1 cellular context compared by ENCODE assay signal in the genomic region with DNA sequence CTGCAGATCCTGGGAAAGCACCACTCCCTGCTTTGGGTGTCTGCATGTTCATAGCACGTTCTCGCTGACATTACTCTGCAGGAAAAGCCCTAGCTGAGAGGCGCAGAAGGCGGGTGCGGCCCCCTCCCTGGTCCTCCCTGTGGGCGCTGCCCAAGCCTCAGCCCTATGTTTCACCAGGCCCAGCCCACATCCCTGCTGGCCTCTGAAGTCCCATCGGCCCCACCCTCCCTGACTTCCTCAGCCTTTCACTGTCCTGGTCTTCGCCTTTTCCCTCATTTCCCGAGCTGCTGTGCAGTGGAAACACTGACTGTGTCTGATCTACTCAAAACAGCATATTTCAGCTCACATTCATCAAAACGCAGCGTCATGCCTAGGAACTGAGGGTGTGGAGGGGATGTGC.
TF ChIP-seq lines count a peak whose summit lies in the region.

No MANE protein-coding gene starts in this region.

TF ChIP-seq in WTC11, 78 proteins besides CTCF, POLR2A, EP300 and RAD21 (continued from another document):
- TF ChIP-seq, protein P1, sequence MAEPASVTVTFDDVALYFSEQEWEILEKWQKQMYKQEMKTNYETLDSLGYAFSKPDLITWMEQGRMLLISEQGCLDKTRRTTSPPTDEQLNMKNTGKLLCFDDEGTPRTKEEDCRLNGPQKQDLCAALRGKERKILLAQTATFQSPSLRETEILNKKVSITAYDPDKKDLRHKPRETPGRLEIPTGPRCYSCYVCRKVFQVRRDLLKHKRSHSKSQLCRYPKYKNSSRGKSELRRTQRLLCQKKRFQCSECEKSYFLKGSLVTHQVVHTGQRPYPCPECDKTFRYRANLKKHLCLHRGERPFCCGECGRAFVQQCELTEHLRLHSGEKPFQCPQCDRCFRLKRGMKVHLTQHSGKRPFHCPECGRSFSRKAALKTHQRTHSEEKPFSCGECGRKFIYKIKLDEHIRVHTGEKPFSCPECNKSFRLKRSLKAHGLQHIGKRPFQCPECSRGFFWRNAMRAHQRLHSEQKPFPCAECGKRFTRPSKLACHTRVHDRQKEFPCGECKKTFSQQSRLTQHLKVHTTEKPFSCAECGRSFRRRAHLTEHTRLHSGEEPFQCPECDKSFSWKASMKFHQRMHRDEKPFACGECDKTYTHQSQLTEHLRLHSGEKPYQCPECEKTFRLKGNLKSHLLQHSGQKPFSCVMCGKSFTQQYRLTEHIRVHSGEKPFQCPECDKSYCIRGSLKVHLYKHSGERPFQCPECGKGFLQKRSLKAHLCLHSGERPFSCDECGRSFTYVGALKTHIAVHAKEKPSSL (CRISPR knock-in tag; conservative IDR thresholded peaks at IDR 0.05): no peak
- TF ChIP-seq TEAD1 (CRISPR knock-in tag; IDR thresholded peaks at IDR 0.05): no peak
TF ChIP-seq in WTC11: peak in this region for 0.
